Comparison of ENCODE assay signal across 8 cellular contexts in the genomic region with DNA sequence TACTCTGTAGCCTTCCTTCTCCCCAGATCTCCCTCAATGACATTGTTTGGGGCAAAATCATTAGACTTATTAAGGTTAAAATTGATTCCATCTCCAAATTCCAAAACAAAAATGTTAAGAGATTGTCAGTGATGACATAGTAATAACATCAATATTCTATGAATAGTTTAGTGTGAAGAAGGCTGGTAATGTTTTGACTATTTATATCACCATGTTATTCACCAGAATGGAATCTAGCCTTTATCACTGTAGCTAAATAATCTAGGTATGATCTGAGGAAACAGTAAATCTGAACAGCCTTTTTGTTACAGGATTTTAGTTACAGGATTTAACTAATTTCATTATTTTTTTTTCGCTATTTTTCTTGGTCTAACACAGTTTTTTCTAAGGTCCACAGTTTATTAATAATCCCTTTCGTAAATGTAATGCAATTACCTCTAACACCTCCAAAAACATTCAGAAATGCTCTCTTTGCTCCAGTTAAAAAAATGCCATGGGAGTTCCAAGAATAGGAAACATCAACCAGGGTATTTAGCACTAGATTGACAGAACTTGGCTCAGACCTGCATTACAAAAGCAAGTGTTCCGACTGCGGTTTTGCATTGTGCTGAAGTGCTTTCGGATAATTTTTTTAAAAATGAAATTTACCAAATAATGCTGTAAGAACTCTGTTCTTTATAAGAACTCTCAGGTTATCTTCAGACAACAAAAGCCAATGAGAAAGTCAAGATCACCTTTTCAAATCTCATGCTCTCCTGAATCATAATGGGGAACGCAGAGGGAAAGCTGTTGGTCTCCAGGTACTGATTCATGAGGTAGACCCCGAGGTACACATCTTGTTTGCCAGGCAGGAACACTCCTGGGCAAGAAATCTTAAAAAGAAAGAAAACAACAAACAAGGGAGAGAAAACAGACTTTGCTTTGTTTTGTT. TPM values are rescaled to one million over a fixed set of nuclear protein-coding genes. Genes with fewer than 3 reads are reported as not detected.
DNase-seq lines count a peak whose midpoint lies in the region; ATAC-seq and TF ChIP-seq lines count a peak whose summit lies in the region.

No MANE protein-coding gene starts in this region.

- H3K4me1 ChIP-seq in ES-I3 (ENCODE audit: insufficient read depth, low read length) (peaks cover 11% of the 10 kb centered on the region; the same call in 1 of the 2 replicates), liver (ENCODE audit: control insufficient read depth in 4 of 4, insufficient read depth in 4 of 4, low read length in 3 of 4) (peaks cover 8 to 39% (median 19%) of the 10 kb centered on the region in 4 donors), aorta (ENCODE audit: control insufficient read depth in 1 of 2, insufficient read depth in 2 of 2, low read length in 2 of 2) (peaks cover 0 to 4% of the 10 kb centered on the region in 2 donors)

- 43% methylated on average over 7 of the region's 7 CpGs for WGBS in liver
- WGBS in aorta, 2 donors, result 7 to 9% methylated on average over 7 of the region's 7 CpGs

- TF ChIP-seq CTCF in astrocyte of the cerebellum (IDR thresholded peaks at IDR 0.05; ENCODE audit: low read depth, low read length, missing control alignments), result no peak
- no peak for TF ChIP-seq CTCF in liver (IDR thresholded peaks at IDR 0.05; ENCODE audit: low read depth, low read length, missing input control)

- DNase-seq in astrocyte of the cerebellum (ENCODE audit: low read depth) (no peak), aorta (no peak), HUDEP-2 (lab: John Stamatoyannopoulos, UW; ENCODE audit: unreplicated experiment in 76 of 76) (no peak), amniotic stem cell (lab: John Stamatoyannopoulos, UW) (no peak)

- H3K36me3 ChIP-seq in ES-I3 (ENCODE audit: insufficient read depth, low read length) (no peaks in the 10 kb centered on the region), liver (ENCODE audit: control insufficient read depth in 4 of 4, insufficient read depth in 3 of 4, low read depth in 1 of 4, low read length in 3 of 4) (no peaks in the 10 kb centered on the region), aorta (ENCODE audit: control insufficient read depth in 1 of 2, insufficient read depth in 2 of 2, low read length in 1 of 2) (no peaks in the 10 kb centered on the region)

- H3K9me3 ChIP-seq in ES-I3 (ENCODE audit: control insufficient read depth, insufficient read depth, low read length) (no peaks in the 10 kb centered on the region), liver (ENCODE audit: control insufficient read depth in 4 of 4, low read length in 3 of 4) (no peaks in the 10 kb centered on the region), aorta (ENCODE audit: control insufficient read depth, low read length) (no peaks in the 10 kb centered on the region)

- ATAC-seq in HG03139 (IDR thresholded peaks at IDR 0.05; ENCODE audit: unreplicated experiment), result peak; percentile 6
- no peak for ATAC-seq in aorta (ENCODE audit: low FRiP score)
- no peak for ATAC-seq in HG02885 (IDR thresholded peaks at IDR 0.05; ENCODE audit: poor library complexity, unreplicated experiment)

- in situ Hi-C loops in astrocyte of the cerebellum (cut with HindIII; ENCODE audit: low sequenced_read_pairs), result no loop called here

- intact Hi-C loops in aorta (cut with DNase I), result loop anchor here in 1 of 2 donors (10.0 kb wide), 2 partner anchors 357 to 1137 kb away; partner anchors contain the start of genes GLIS3 and RFX3

- peak overlapping the region; percentile 72 for H3K4me3 ChIP-seq in astrocyte of the cerebellum (ENCODE audit: low read depth, low read length)
- H3K4me3 ChIP-seq in liver (ENCODE audit: low read depth in 1 of 3, low read length in 3 of 3), result peak overlapping the region; percentile 73 to 95 (median 85)
- peak overlapping the region; percentile 61 to 62 for H3K4me3 ChIP-seq in aorta (ENCODE audit: low read length in 2 of 2)

- H3K9ac ChIP-seq in ES-I3 (ENCODE audit: low read depth, low read length) (peak overlapping the region; percentile 77), liver (ENCODE audit: low read depth in 1 of 2, low read length in 2 of 2) (peak overlapping the region in 1 of 2 donors; percentile 33)

- no peaks in the 10 kb centered on the region for H3K27me3 ChIP-seq in liver (ENCODE audit: control insufficient read depth in 4 of 4, insufficient read depth in 4 of 4, low read length in 3 of 4)
- no peaks in the 10 kb centered on the region for H3K27me3 ChIP-seq in aorta (ENCODE audit: control insufficient read depth in 1 of 2, insufficient read depth in 2 of 2, low read length in 1 of 2)

- H3K27ac ChIP-seq in liver (ENCODE audit: low read depth in 1 of 2, low read length in 2 of 2) (peak overlapping the region in 1 of 2 donors; percentile 97), aorta (ENCODE audit: low read depth in 1 of 2, low read length in 2 of 2) (peak overlapping the region; percentile 3 to 32)

- TF ChIP-seq RAD21 in liver (IDR thresholded peaks at IDR 0.05), result no peak

TF ChIP-seq in liver, 16 proteins besides CTCF, POLR2A, EP300 and RAD21:
- no peak for TF ChIP-seq JUND (IDR thresholded peaks at IDR 0.05)

RNA-seq across cellular contexts. Expression of gene PLPP6, which starts 0.7 kb away (rescaled TPM):
- total RNA-seq in liver (10 to 100 TPM; 11.7 to 11.8 TPM), aorta (1 to 10 TPM; 4.5 to 4.8 TPM)
- polyA plus RNA-seq in liver (10 to 100 TPM in 1 of 2 donors, 1 to 10 TPM in 1; 9.5 to 10.6 TPM), aorta (1 to 10 TPM; 1.5 to 4.7 TPM)

RNA-seq across cellular contexts. Expression of gene SPATA6L, which starts 4.8 kb away (rescaled TPM):
- 1 to 10 TPM; 1.6 to 6.2 TPM for total RNA-seq in liver
- 1 to 10 TPM; 1.8 to 2.7 TPM for polyA plus RNA-seq in liver
- 1 to 10 TPM; 3.8 to 6.7 TPM for total RNA-seq in aorta
- polyA plus RNA-seq in aorta, result 1 to 10 TPM; 1.0 to 1.9 TPM

RNA-seq across cellular contexts. Expression of gene CDC37L1, which starts 17.9 kb away (rescaled TPM):
- total RNA-seq in liver (10 to 100 TPM; 11.3 to 32.8 TPM), aorta (10 to 100 TPM; 19.5 to 26.3 TPM)
- polyA plus RNA-seq in liver (10 to 100 TPM; 15.9 to 22.8 TPM), aorta (10 to 100 TPM; 17.8 to 19.9 TPM)
